Comparison of ENCODE assay signal across 2 cellular contexts in genomic region chr15:94538280-94538679, GRCh38.
TF ChIP-seq lines count a peak whose summit lies in the region.

No MANE protein-coding gene starts in this region.

TF ChIP-seq in HepG2, 621 proteins besides CTCF, POLR2A, EP300 and RAD21:
- TF ChIP-seq ZNF44 (CRISPR knock-in tag; IDR thresholded peaks at IDR 0.05) (no peak), CEBPB (IDR thresholded peaks at IDR 0.05; ENCODE audit: borderline replicate concordance, low read depth, low read length) (peak; percentile 72), TOPORS (CRISPR knock-in tag; IDR thresholded peaks at IDR 0.05) (no peak)

TF ChIP-seq in IMR-90, 13 proteins besides CTCF, POLR2A, EP300 and RAD21:
- no peak for TF ChIP-seq MAZ (IDR thresholded peaks at IDR 0.05; ENCODE audit: borderline replicate concordance, low read depth, low read length)
- no peak for TF ChIP-seq NFE2L2 (IDR thresholded peaks at IDR 0.05; ENCODE audit: low read depth, low read length)
- TF ChIP-seq BHLHE40 (IDR thresholded peaks at IDR 0.05; ENCODE audit: low read depth, low read length) = no peak
- peak; percentile 58 for TF ChIP-seq CEBPB (IDR thresholded peaks at IDR 0.05; ENCODE audit: low read depth, low read length)
- no peak for TF ChIP-seq MXI1 (IDR thresholded peaks at IDR 0.05; ENCODE audit: borderline replicate concordance, low read depth, low read length)
- no peak for TF ChIP-seq RCOR1 (IDR thresholded peaks at IDR 0.05; ENCODE audit: insufficient replicate concordance, low read length)
- TF ChIP-seq CHD1 (IDR thresholded peaks at IDR 0.05; ENCODE audit: low read depth, low read length) = no peak
- no peak for TF ChIP-seq MAFK (IDR thresholded peaks at IDR 0.05; ENCODE audit: low read depth, low read length)
TF ChIP-seq in IMR-90: peak in this region for 1.
